Comparison of ENCODE assay signal across 8 cellular contexts in the genomic region with DNA sequence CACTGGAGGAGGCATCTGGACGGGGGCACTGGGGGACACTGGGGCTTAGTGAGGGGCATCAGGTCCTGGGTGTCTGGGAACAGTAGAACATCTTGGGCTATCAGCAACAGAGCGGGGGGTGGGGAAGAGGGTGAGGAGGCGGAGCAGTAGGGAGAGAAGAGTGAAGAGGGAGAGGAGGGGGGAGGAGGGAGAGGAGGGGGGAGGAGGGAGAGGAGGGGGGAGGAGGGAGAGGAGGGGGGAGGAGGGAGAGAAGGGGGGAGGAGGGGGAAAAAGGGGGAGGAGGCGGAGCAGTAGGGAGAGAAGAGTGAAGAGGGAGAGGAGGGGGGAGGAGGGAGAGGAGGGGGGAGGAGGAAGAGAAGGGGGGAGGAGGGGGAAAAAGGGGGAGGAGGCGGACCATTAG. TPM values are rescaled to one million over a fixed set of nuclear protein-coding genes. Genes with fewer than 3 reads are reported as not detected.
DNase-seq lines count a peak whose midpoint lies in the region; ATAC-seq and TF ChIP-seq lines count a peak whose summit lies in the region.
"Not testable (repeated sequence)": the region's sequence is repeated elsewhere in the genome, so short reads cannot be mapped to it uniquely, and the experiment has no call there.

No MANE protein-coding gene starts in this region.

- in situ Hi-C loops in ACHN (cut with HindIII; ENCODE audit: low pct_ligation_motif_present, low pct_unique_long_range_greater_than_20kb, low sequenced_read_pairs); IMR-90 (cut with MboI; ENCODE audit: low sequenced_read_pairs): not testable (repeated sequence)

- not testable (repeated sequence) for H3K9ac ChIP-seq in IMR-90 (ENCODE audit: low read depth, low read length)

- not testable (repeated sequence) for TF ChIP-seq RAD21 in IMR-90 (IDR thresholded peaks at IDR 0.05; ENCODE audit: low read length)

- not testable (repeated sequence) for H3K18ac ChIP-seq in IMR-90 (ENCODE audit: low read depth, low read length)

- TF ChIP-seq POLR2A in IMR-90 (IDR thresholded peaks at IDR 0.05; ENCODE audit: low read depth, low read length), result not testable (repeated sequence)

- TF ChIP-seq CTCF in IMR-90 (conservative IDR thresholded peaks at IDR 0.05; ENCODE audit: low read depth, low read length), result not testable (repeated sequence)

- not testable (repeated sequence) for H3K9me1 ChIP-seq in IMR-90 (ENCODE audit: insufficient read depth, low read length)

- H3K4ac ChIP-seq in IMR-90 (ENCODE audit: low read depth, low read length), result not testable (repeated sequence)

- not testable (repeated sequence) for H4K8ac ChIP-seq in IMR-90 (ENCODE audit: low read depth in 2 of 2, low read length in 2 of 2)

- peak; percentile 39 for DNase-seq in ACHN
- peak; percentile 28 for DNase-seq in IMR-90
- peak; percentile 81 for DNase-seq in NCI-H2196 treated with DMSO at 0.1 percent for 48 hours (lab: John Stamatoyannopoulos, UW; ENCODE audit: unreplicated experiment)
- peak; percentile 48 for DNase-seq in RPMI7951 (ENCODE audit: low read depth)
- peak in 42 of 58 donors; percentile 11 to 91 (median 62) for DNase-seq in anterior cingulate cortex (lab: John Stamatoyannopoulos, UW)
- DNase-seq in fibroblast of gingiva (ENCODE audit: low read depth), result peak; percentile 65
- DNase-seq in iris pigment epithelial cell (ENCODE audit: low read depth), result peak; percentile 18
- DNase-seq in putamen (ENCODE audit: low spot score), result peak; percentile 87

- BruUV-seq in IMR-90 (replicated peaks; lab: Mats Ljungman, UMichigan), result not testable (repeated sequence)

- not testable (repeated sequence) for H2BK120ac ChIP-seq in IMR-90 (ENCODE audit: low read depth, low read length)

- H4K91ac ChIP-seq in IMR-90 (ENCODE audit: insufficient read depth, low read depth, low read length), result not testable (repeated sequence)

- CTCF ChIA-PET in IMR-90 (lab: Yijun Ruan, JAX), result not testable (repeated sequence)

- not testable (repeated sequence) for H3K56ac ChIP-seq in IMR-90 (ENCODE audit: extremely low read depth, insufficient read depth, low read length)

- not testable (repeated sequence) for H3K9me3 ChIP-seq in IMR-90 (ENCODE audit: control insufficient read depth, insufficient read depth, low read length)

- not testable (repeated sequence) for H4K5ac ChIP-seq in IMR-90 (ENCODE audit: low read depth, low read length)

- H3K4me2 ChIP-seq in IMR-90 (ENCODE audit: low read depth, low read length), result not testable (repeated sequence)

- H2AK9ac ChIP-seq in IMR-90 (replicated peaks; ENCODE audit: low read depth, low read length, poor library complexity), result not testable (repeated sequence)

- dilution Hi-C loops in IMR-90 (cut with HindIII; ENCODE audit: low sequenced_read_pairs, unreplicated experiment), result not testable (repeated sequence)

- H3K4me3 ChIP-seq in IMR-90 (ENCODE audit: insufficient read depth, low read depth, low read length), result not testable (repeated sequence)

- not testable (repeated sequence) for H3K27ac ChIP-seq in IMR-90 (ENCODE audit: insufficient read depth, low read length)

- H3K14ac ChIP-seq in IMR-90 (replicated peaks; ENCODE audit: low read depth, low read length), result not testable (repeated sequence)

- not testable (repeated sequence) for H2BK5ac ChIP-seq in IMR-90 (ENCODE audit: low read depth, low read length, poor library complexity, severe bottlenecking)

- H4K20me1 ChIP-seq in IMR-90 (ENCODE audit: insufficient read depth, low read length), result not testable (repeated sequence)

- ATAC-seq in IMR-90 (ENCODE audit: low read depth), result not testable (repeated sequence)

- peak overlapping the region; percentile 14 for H2AFZ ChIP-seq in IMR-90 (replicated peaks; ENCODE audit: low read length, poor library complexity)

- H2BK20ac ChIP-seq in IMR-90 (ENCODE audit: low read depth, low read length), result not testable (repeated sequence)

- peaks cover 27% of the 10 kb centered on the region for H3K36me3 ChIP-seq in IMR-90 (ENCODE audit: control insufficient read depth, insufficient read depth, low read length)

- not testable (repeated sequence) for H3K27me3 ChIP-seq in IMR-90 (ENCODE audit: control insufficient read depth, insufficient read depth, low read length)

- intact Hi-C loops in IMR-90 (cut with micrococcal nuclease), result not testable (repeated sequence)

- peaks cover 0 to 12% of the 10 kb centered on the region in 2 experiments; a peak in 1 of 4 replicates for H3K79me1 ChIP-seq in IMR-90 (ENCODE audit: low read depth in 1 of 2, low read length in 2 of 2)

- peaks cover 17% of the 10 kb centered on the region for H3K4me1 ChIP-seq in IMR-90 (ENCODE audit: control insufficient read depth, insufficient read depth, low read length)

- not testable (repeated sequence) for H2BK15ac ChIP-seq in IMR-90 (ENCODE audit: low read depth, low read length)

- WGBS in IMR-90 (ENCODE audit: extremely low coverage in 2 of 2, insufficient read length in 1 of 2), 2 experiments, result 100% methylated on average over 1 of the region's 5 CpGs; no CpG with 5 or more reads in 1 of the 2 experiments

- H2AK5ac ChIP-seq in IMR-90 (ENCODE audit: low read depth, low read length), result not testable (repeated sequence)

- POLR2A ChIA-PET in IMR-90 (lab: Charles Lee; ENCODE audit: unreplicated experiment), result not testable (repeated sequence)

- not testable (repeated sequence) for H3K23ac ChIP-seq in IMR-90 (ENCODE audit: low read depth, low read length)

RNA-seq across cellular contexts. Expression of gene MICALL2, which starts 13.2 kb away (rescaled TPM):
- total RNA-seq in IMR-90 (2012; rRNA removed), result 6.1 and 6.6 TPM in 2 replicates
- 34.1 and 37.2 TPM in 2 replicates for polyA plus RNA-seq in IMR-90 (2012; rRNA removed)
- 14.3 and 22.8 TPM in 2 replicates for polyA plus RNA-seq in IMR-90 (2012; cell fraction: cytosol; rRNA removed)
- 294 and 597 TPM in 2 replicates for polyA plus RNA-seq in IMR-90 (2012; cell fraction: nucleus; rRNA removed; ENCODE audit: low replicate concordance)
- 16.0 and 20.1 TPM in 2 replicates for total RNA-seq in RPMI7951 (2014; rRNA removed; shearing (Covaris generic))

RNA-seq across cellular contexts. Expression of gene INTS1, which starts 58.2 kb away (rescaled TPM):
- total RNA-seq in IMR-90 (2012; rRNA removed), result 9.3 and 10.0 TPM in 2 replicates
- 40.1 and 47.1 TPM in 2 replicates for polyA plus RNA-seq in IMR-90 (2012; rRNA removed)
- 32.2 and 35.8 TPM in 2 replicates for polyA plus RNA-seq in IMR-90 (2012; cell fraction: cytosol; rRNA removed)
- polyA plus RNA-seq in IMR-90 (2012; cell fraction: nucleus; rRNA removed; ENCODE audit: low replicate concordance), result 80.3 and 296 TPM in 2 replicates
- 43.3 and 49.5 TPM in 2 replicates for total RNA-seq in RPMI7951 (2014; rRNA removed; shearing (Covaris generic))

Comparison
In these comparisons a context has a peak if more than half of its experiments do, and no peak if none do; other contexts are left out.
1. DNase-seq: peak in every context shown above with its lines; median percentile 87 in putamen; 81 in NCI-H2196 treated with DMSO at 0.1 percent for 48 hours; 65 in fibroblast of gingiva; 62 in anterior cingulate cortex; 48 in RPMI7951; 39 in ACHN; 28 in IMR-90; 18 in iris pigment epithelial cell.